ENCODE assay signal across 25 cellular contexts in the genomic region with DNA sequence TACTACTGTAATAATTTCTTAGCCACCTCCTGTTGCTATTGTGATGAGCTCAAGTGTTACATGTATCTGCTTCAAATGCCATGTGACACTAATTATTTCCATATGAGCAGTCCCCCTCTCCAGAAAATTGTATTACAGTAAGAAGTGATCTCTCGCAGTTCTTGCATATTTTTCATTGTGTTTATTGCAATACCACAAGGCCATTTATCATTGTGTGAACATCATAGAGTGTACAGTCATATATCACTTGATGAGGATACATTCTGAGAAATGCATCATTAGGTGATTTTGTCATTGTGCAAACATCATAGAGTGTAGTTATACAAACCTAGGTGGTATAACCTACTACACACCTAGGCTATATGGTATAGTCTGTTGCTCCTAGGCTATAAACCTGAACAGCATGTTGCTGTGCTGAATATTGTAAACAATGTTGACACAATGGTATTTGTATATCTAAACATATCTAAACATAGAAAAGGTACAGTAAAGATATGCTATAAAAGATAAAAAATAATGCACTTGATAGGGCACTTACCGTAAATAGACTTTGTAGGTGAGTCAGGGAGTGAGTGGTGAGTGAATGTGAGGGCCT.
A peak's percentile ranks its signal among the peaks of the same experiment; 100 is the strongest.
DNase-seq lines count a peak whose midpoint lies in the region; ATAC-seq and TF ChIP-seq lines count a peak whose summit lies in the region.
"Had no signal": no experiment of that assay in that cellular context is flagged by ENCODE, and none has a peak within 500 bp of the region (broad histone marks: within the 10 kb centered on the region; RNA-seq: fewer than 3 reads in every experiment).

No MANE protein-coding gene starts in this region.

- CTCF ChIA-PET in PC-3 (lab: Charles Lee): no interaction called here

- no peaks in the 10 kb centered on the region for H3K36me3 ChIP-seq in PC-3 (ENCODE audit: low read depth, low read length)
- H3K36me3 ChIP-seq in vagina: no peaks in the 10 kb centered on the region
- H3K36me3 ChIP-seq: brain microvascular endothelial cell, neutrophil, SJSA1, transverse colon had no signal

- no peak overlapping the region for H3K4me3 ChIP-seq in AG09309 (ENCODE audit: control insufficient read depth, low read depth, low read length)
- no peak overlapping the region for H3K4me3 ChIP-seq in PC-3 (ENCODE audit: low read length)
- H3K4me3 ChIP-seq in vagina: no peak overlapping the region
- H3K4me3 ChIP-seq: lung, PC-9, SJSA1, skin epidermis, transverse colon had no signal

- H3K9me2 ChIP-seq in PC-3 (replicated peaks; ENCODE audit: low read length): no peaks in the 10 kb centered on the region

- ATAC-seq in PC-3 (peak; percentile 90), HG03095 (IDR thresholded peaks at IDR 0.05; ENCODE audit: unreplicated experiment) (no peak)
- ATAC-seq: WTC11 had no signal

- H3F3A ChIP-seq in PC-3 (ENCODE audit: low read length, unreplicated experiment): no peaks in the 10 kb centered on the region

- no peak for TF ChIP-seq POLR2A in vagina (IDR thresholded peaks at IDR 0.05)

- H2AFZ ChIP-seq in PC-3 (ENCODE audit: low read length): no peak overlapping the region
- H2AFZ ChIP-seq: PC-9 had no signal

- TF ChIP-seq CTCF in AG09309 (IDR thresholded peaks at IDR 0.05; ENCODE audit: control insufficient read depth, insufficient read depth, low read depth, low read length, missing control alignments) (no peak), PC-3 (conservative IDR thresholded peaks at IDR 0.05; ENCODE audit: low read depth, low read length) (no peak), vagina (IDR thresholded peaks at IDR 0.05) (no peak)

- H3K9ac ChIP-seq in PC-3 (ENCODE audit: low read length): no peak overlapping the region

- H3K4me2 ChIP-seq in PC-3 (ENCODE audit: low read length): no peak overlapping the region
- H3K4me2 ChIP-seq: PC-9 had no signal

- DNase-seq in AG09309 (ENCODE audit: low read depth): peak; percentile 14
- peak; percentile 11 for DNase-seq in EH (ENCODE audit: low read depth)
- DNase-seq in PC-3: peak; percentile 59
- DNase-seq in fibroblast of gingiva (ENCODE audit: low read depth): peak; percentile 69
- no peak for DNase-seq in vagina (ENCODE audit: extremely low spot score in 2 of 2)
- no peak for DNase-seq in NCI-H1092 treated with DMSO at 0.1 percent for 48 hours (lab: John Stamatoyannopoulos, UW)
- DNase-seq: activated CD8-positive, alpha-beta memory T cell treated with anti-CD3 and anti-CD28 coated beads for 24 hours; activated naive CD8-positive, alpha-beta T cell treated with anti-CD3 and anti-CD28 coated beads, Interleukin-2, amount 10 ng/mL, durations not matched to agents 7 days and 5 days; brain microvascular endothelial cell; DMS79; foreskin melanocyte; hypothalamus; islet precursor cell; MM.1S; NCI-H146; NCI-H2227 treated with DMSO at 0.1 percent for 48 hours; NCI-H82; PC-9; transverse colon had no signal

- no peaks in the 10 kb centered on the region for H3K27me3 ChIP-seq in PC-3 (ENCODE audit: low read length)
- no peaks in the 10 kb centered on the region for H3K27me3 ChIP-seq in vagina
- H3K27me3 ChIP-seq: brain microvascular endothelial cell, neutrophil, SJSA1, transverse colon had no signal

- peak overlapping the region; percentile 52 for H3K27ac ChIP-seq in PC-3 (ENCODE audit: low read length)
- no peak overlapping the region for H3K27ac ChIP-seq in vagina
- H3K27ac ChIP-seq: brain microvascular endothelial cell, neutrophil, PC-9, SJSA1, skin epidermis, transverse colon had no signal

- H3K79me2 ChIP-seq in PC-3 (ENCODE audit: low read length): no peaks in the 10 kb centered on the region

- POLR2A ChIA-PET in PC-3 (lab: Charles Lee; ENCODE audit: unreplicated experiment): no interaction called here

- intact Hi-C loops in PC-3 (cut with micrococcal nuclease) (no loop called here), vagina (cut with DNase I) (no loop called here)

- peaks cover 11% of the 10 kb centered on the region for H3K4me1 ChIP-seq in PC-3 (ENCODE audit: insufficient read depth, low read length)
- no peaks in the 10 kb centered on the region for H3K4me1 ChIP-seq in vagina
- H3K4me1 ChIP-seq: SJSA1, transverse colon had no signal

- no peaks in the 10 kb centered on the region for H4K20me1 ChIP-seq in PC-3 (ENCODE audit: low read length)

- H3K9me3 ChIP-seq in PC-3 (ENCODE audit: low read length): no peaks in the 10 kb centered on the region
- H3K9me3 ChIP-seq in vagina: no peaks in the 10 kb centered on the region
- H3K9me3 ChIP-seq: neutrophil, SJSA1, transverse colon had no signal

- BruUV-seq in PC-3 (replicated peaks; lab: Mats Ljungman, UMichigan): no TSS peak

Comparison
In these comparisons a context has a peak if more than half of its experiments do, and no peak if none do; other contexts are left out.
1. DNase-seq: peak in AG09309 (single experiment), EH (single experiment), PC-3 (single experiment) and fibroblast of gingiva (single experiment); none in vagina (0 of 2) and NCI-H1092 treated with DMSO at 0.1 percent for 48 hours (single experiment).